8 cellular contexts compared by ENCODE assay signal in the genomic region with DNA sequence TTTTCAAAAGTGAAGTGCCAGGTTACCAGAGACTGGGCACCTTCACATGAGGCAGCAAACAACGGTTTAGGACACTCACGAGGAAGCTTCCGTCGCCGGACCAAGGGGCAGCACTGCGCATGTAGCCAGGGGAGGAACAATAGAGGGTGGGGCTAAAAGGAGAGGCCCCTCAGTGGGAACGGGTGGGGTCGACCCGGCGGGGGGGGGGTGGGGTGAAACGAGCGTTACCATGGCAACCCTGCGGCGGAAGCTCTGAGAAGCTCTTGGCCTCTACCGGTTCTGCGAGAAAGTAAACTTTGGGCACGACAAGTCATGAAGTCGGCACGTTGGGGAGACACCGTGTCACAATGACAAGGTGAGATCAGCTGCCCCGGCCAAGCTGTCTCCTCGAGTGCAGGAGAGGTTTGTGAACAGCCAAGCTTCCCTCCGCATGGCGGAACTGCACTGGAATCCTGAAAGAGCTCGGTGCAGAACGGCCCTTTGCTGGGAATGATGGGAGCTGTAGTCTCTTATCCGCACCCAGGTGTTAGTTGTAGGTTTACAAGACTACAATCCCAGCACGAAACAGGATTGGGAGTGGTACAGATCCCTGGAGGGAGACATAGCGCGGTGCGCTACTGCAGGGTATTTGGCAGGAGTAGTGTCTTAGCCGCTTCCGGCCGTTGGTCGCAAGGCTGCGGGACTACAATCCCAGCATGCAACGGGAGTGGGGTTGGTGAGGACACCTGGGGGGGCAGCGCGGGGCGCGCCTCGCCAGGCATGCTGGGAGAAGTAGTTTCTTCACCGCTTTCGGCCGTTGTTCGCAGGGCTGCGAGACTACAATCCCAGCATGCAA.
DNase-seq lines count a peak whose midpoint lies in the region; ATAC-seq and TF ChIP-seq lines count a peak whose summit lies in the region.

No MANE protein-coding gene starts in this region.

- no peak overlapping the region for H3K4me3 Mint-ChIP-seq in Caco-2 (ENCODE audit: unreplicated experiment)

- H3K27ac ChIP-seq in SK-N-SH (ENCODE audit: low read depth in 2 of 2, low read length in 1 of 2): peak overlapping the region; percentile 73 to 100

- ATAC-seq in HG02763 (IDR thresholded peaks at IDR 0.05; ENCODE audit: unreplicated experiment) (peak; percentile 76), HG02973 (IDR thresholded peaks at IDR 0.05; ENCODE audit: unreplicated experiment) (no peak)

- H3K9me2 ChIP-seq in SK-N-SH: no peaks in the 10 kb centered on the region

- no peak for TF ChIP-seq EP300 in SK-N-SH (IDR thresholded peaks at IDR 0.05; ENCODE audit: borderline replicate concordance in 1 of 2, low read depth in 1 of 2, low read length in 1 of 2)

- H3K27me3 ChIP-seq in SK-N-SH (ENCODE audit: insufficient read depth): no peaks in the 10 kb centered on the region
- H3K27me3 ChIP-seq in Caco-2 (replicated peaks; ENCODE audit: control insufficient read depth, insufficient read depth, low read length): no peaks in the 10 kb centered on the region

- H3K36me3 ChIP-seq in SK-N-SH (replicated peaks in 1 of 2; ENCODE audit: control insufficient read depth in 1 of 2, insufficient read depth in 2 of 2, low read length in 1 of 2) (no peaks in the 10 kb centered on the region), Caco-2 (ENCODE audit: control insufficient read depth, insufficient read depth, low read length) (no peaks in the 10 kb centered on the region)

- H3K27ac Mint-ChIP-seq in Caco-2 (ENCODE audit: unreplicated experiment): no peak overlapping the region

- no peaks in the 10 kb centered on the region for H3K27me3 Mint-ChIP-seq in Caco-2 (ENCODE audit: insufficient read depth, unreplicated experiment)

- no peaks in the 10 kb centered on the region for H3K4me1 Mint-ChIP-seq in Caco-2 (ENCODE audit: low read depth, unreplicated experiment)

- peaks cover 0 to 11% of the 10 kb centered on the region in 2 experiments; a peak in 2 of 4 replicates for H3K4me1 ChIP-seq in SK-N-SH (ENCODE audit: control insufficient read depth in 1 of 2, insufficient read depth in 2 of 2, low read depth in 1 of 2, low read length in 1 of 2)
- H3K4me1 ChIP-seq in Caco-2: no peaks in the 10 kb centered on the region

- no peak for TF ChIP-seq RAD21 in SK-N-SH (IDR thresholded peaks at IDR 0.05; ENCODE audit: low read length)

- intact Hi-C loops in Caco-2 (cut with micrococcal nuclease; ENCODE audit: unreplicated experiment): no loop called here

- H3K4me3 ChIP-seq in SK-N-SH (ENCODE audit: low read depth in 2 of 2, low read length in 1 of 2): peak overlapping the region; percentile 77 to 94
- H3K4me3 ChIP-seq in iPS-11a (ENCODE audit: low read depth, low read length): peak overlapping the region; percentile 6
- no peak overlapping the region for H3K4me3 ChIP-seq in Caco-2 (ENCODE audit: low read depth, low read length)

- peak overlapping the region; percentile 83 for H3K4me2 ChIP-seq in SK-N-SH

- H3K9me3 ChIP-seq in SK-N-SH (no peaks in the 10 kb centered on the region), Caco-2 (peaks cover 25% of the 10 kb centered on the region)

- H3K36me3 Mint-ChIP-seq in Caco-2 (ENCODE audit: insufficient read depth, unreplicated experiment): no peaks in the 10 kb centered on the region

- WGBS in SK-N-SH (ENCODE audit: low lambda C conversion rate): 2% methylated on average over 42 of the region's 47 CpGs

- H3K79me2 ChIP-seq in SK-N-SH (ENCODE audit: insufficient read depth): no peaks in the 10 kb centered on the region

- peaks cover 47% of the 10 kb centered on the region for H3K9me3 Mint-ChIP-seq in Caco-2 (ENCODE audit: unreplicated experiment)

- H3K9ac ChIP-seq in SK-N-SH: peak overlapping the region; percentile 52

- POLR2A ChIA-PET in SK-N-SH (lab: Yijun Ruan, JAX) (interaction anchor here (0.6 to 2.0 kb wide), 8 partner anchors 13 to 769 kb away, joined by 3 to 24 read pairs (median 5); partner anchors contain the start of gene ZNF107), Caco-2 (lab: Charles Lee) (no interaction called here)

- TF ChIP-seq CTCF in SK-N-SH (IDR thresholded peaks at IDR 0.05) (no peak), Caco-2 (IDR thresholded peaks at IDR 0.05; ENCODE audit: insufficient read depth in 1 of 2, low read depth in 1 of 2, low read length in 1 of 2, severe bottlenecking in 1 of 2, unreplicated experiment in 1 of 2) (no peak)

- peak; percentile 96 for DNase-seq in SK-N-SH
- peak; percentile 93 for DNase-seq in activated naive CD4-positive, alpha-beta T cell treated with anti-CD3 and anti-CD28 coated beads, Interleukin-2, amount 50 U/mL, for 16 hours
- peak; percentile 92 for DNase-seq in stimulated activated CD4-positive, alpha-beta T cell treated with anti-CD3 and anti-CD28 coated beads, Interleukin-1b, Interleukin-23, amount 100 ng/mL, for 48 hours
- no peak for DNase-seq in glomerular visceral epithelial cell (ENCODE audit: extremely low spot score)
- DNase-seq in Caco-2: no peak

- CTCF ChIA-PET in SK-N-SH (lab: Yijun Ruan, JAX): interaction anchor here (0.6 to 1.4 kb wide), 6 partner anchors 10 to 54 kb away, joined by 3 to 6 read pairs (median 3); no protein-coding TSS in a partner anchor
- CTCF ChIA-PET in Caco-2 (lab: Charles Lee): no interaction called here

- no TSS peak for BruUV-seq in Caco-2 (replicated peaks; lab: Mats Ljungman, UMichigan)

- no peaks in the 10 kb centered on the region for H3F3A ChIP-seq in SK-N-SH (replicated peaks; ENCODE audit: insufficient read depth)

- H2AFZ ChIP-seq in SK-N-SH (ENCODE audit: low read depth): peak overlapping the region; percentile 90

- no peaks in the 10 kb centered on the region for H4K20me1 ChIP-seq in SK-N-SH (ENCODE audit: insufficient read depth)

TF ChIP-seq in SK-N-SH, 30 proteins besides CTCF, POLR2A, EP300 and RAD21 (continues in another document):
- TF ChIP-seq GABPA (IDR thresholded peaks at IDR 0.05; ENCODE audit: low read depth): peak; percentile 70
- TF ChIP-seq MEF2A (IDR thresholded peaks at IDR 0.05; ENCODE audit: borderline replicate concordance, low read depth): no peak
- no peak for TF ChIP-seq FOSL2 (IDR thresholded peaks at IDR 0.05; ENCODE audit: borderline replicate concordance, low read depth)
- no peak for TF ChIP-seq EZH2phosphoT487 (IDR thresholded peaks at IDR 0.05; ENCODE audit: borderline replicate concordance, low read depth)
- TF ChIP-seq NRF1 (IDR thresholded peaks at IDR 0.05; ENCODE audit: low read depth, low read length): peak; percentile 65
- no peak for TF ChIP-seq NFIC (IDR thresholded peaks at IDR 0.05; ENCODE audit: borderline replicate concordance)
- TF ChIP-seq ZBTB33 (IDR thresholded peaks at IDR 0.05; ENCODE audit: borderline replicate concordance, low read depth): no peak; the same call in 1 of the 2 replicates
- TF ChIP-seq CHD2 (IDR thresholded peaks at IDR 0.05; ENCODE audit: low read length, partially characterized antibody): peak; percentile 97
- no peak for TF ChIP-seq TEAD4 (IDR thresholded peaks at IDR 0.05; ENCODE audit: borderline replicate concordance, insufficient read depth)
- peak; percentile 68 for TF ChIP-seq MAX (IDR thresholded peaks at IDR 0.05; ENCODE audit: low read depth)
- no peak for TF ChIP-seq FOXM1 (IDR thresholded peaks at IDR 0.05; ENCODE audit: low read depth)
- peak; percentile 78 for TF ChIP-seq YY1 (IDR thresholded peaks at IDR 0.05; ENCODE audit: low read depth)
- peak; percentile 88 for TF ChIP-seq ELF1 (IDR thresholded peaks at IDR 0.05)
- TF ChIP-seq MXI1 (IDR thresholded peaks at IDR 0.05; ENCODE audit: low read depth, low read length): peak; percentile 91
- no peak for TF ChIP-seq SMC3 (IDR thresholded peaks at IDR 0.05; ENCODE audit: low read depth, low read length)
- TF ChIP-seq, protein P1, sequence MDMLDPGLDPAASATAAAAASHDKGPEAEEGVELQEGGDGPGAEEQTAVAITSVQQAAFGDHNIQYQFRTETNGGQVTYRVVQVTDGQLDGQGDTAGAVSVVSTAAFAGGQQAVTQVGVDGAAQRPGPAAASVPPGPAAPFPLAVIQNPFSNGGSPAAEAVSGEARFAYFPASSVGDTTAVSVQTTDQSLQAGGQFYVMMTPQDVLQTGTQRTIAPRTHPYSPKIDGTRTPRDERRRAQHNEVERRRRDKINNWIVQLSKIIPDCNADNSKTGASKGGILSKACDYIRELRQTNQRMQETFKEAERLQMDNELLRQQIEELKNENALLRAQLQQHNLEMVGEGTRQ (IDR thresholded peaks at IDR 0.05; ENCODE audit: borderline replicate concordance, low read depth, low read length): no peak

Comparison
In these comparisons a context has a peak if more than half of its experiments do, and no peak if none do; other contexts are left out.
1. DNase-seq: peak in SK-N-SH (single experiment), activated naive CD4-positive, alpha-beta T cell treated with anti-CD3 and anti-CD28 coated beads, Interleukin-2, amount 50 U/mL, for 16 hours (single experiment) and stimulated activated CD4-positive, alpha-beta T cell treated with anti-CD3 and anti-CD28 coated beads, Interleukin-1b, Interleukin-23, amount 100 ng/mL, for 48 hours (single experiment); none in glomerular visceral epithelial cell (single experiment) and Caco-2 (0 of 2).